Comparison of ENCODE assay signal across 15 cellular contexts in the genomic region with DNA sequence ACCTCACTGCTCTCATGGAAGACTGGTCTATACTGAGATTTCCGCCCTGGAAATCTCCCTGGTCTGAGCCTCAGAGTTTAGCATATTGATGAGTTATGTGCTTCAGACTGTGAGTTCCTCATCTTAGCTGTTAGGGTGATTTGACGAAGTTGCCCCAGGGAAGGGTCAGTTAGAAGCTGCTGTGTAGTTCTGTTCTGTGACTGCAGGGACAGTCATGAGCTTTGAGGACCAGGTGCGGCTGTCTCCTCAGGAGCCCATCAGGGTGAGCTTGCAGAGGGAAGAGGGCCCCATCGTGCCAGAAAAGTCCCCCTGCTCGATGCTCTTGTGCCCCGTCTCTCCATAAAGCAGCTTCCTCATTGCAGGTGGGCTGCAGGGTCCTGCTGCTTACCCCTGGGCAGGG. TPM values are rescaled to one million over a fixed set of nuclear protein-coding genes. Genes with fewer than 3 reads are reported as not detected.
DNase-seq lines count a peak whose midpoint lies in the region; ATAC-seq and TF ChIP-seq lines count a peak whose summit lies in the region.
"Had no signal": no experiment of that assay in that cellular context is flagged by ENCODE, and none has a peak within 500 bp of the region (broad histone marks: within the 10 kb centered on the region; RNA-seq: fewer than 3 reads in every experiment).

No MANE protein-coding gene starts in this region.

- H3K27ac ChIP-seq in 22Rv1, result no peak overlapping the region
- no peak overlapping the region for H3K27ac ChIP-seq in gastrocnemius medialis
- H3K27ac ChIP-seq: adrenal gland, upper lobe of left lung had no signal

- H3K4me1 Mint-ChIP-seq in WTC11, result peaks cover 13% of the 10 kb centered on the region
- peaks cover 57% of the 10 kb centered on the region for H3K4me1 Mint-ChIP-seq in glutamatergic neuron (ENCODE audit: low read depth, unreplicated experiment)

- no peaks in the 10 kb centered on the region for H3K9me3 ChIP-seq in gastrocnemius medialis
- H3K9me3 ChIP-seq: adrenal gland, upper lobe of left lung had no signal

- ATAC-seq in WTC11 (peak; percentile 66), gastrocnemius medialis (no peak)

- H3K9me3 Mint-ChIP-seq in WTC11, result no peaks in the 10 kb centered on the region
- H3K9me3 Mint-ChIP-seq in glutamatergic neuron (ENCODE audit: unreplicated experiment), result peaks cover 8% of the 10 kb centered on the region
- H3K9me3 Mint-ChIP-seq: activated T-helper 1 cell treated with anti-CD3 and anti-CD28 coated beads, Interleukin-12 subunit alpha, Interleukin-12 subunit beta, Interleukin-2, Interleukin-4 antibody, amounts not matched to agents 30 ng/mL and 10 ng/mL and 1 ng/mL, durations not matched to agents 14 hours and 24 hours and 36 hours had no signal

- no peaks in the 10 kb centered on the region for H3K4me1 ChIP-seq in gastrocnemius medialis
- H3K4me1 ChIP-seq: upper lobe of left lung had no signal

- H3K27me3 ChIP-seq in gastrocnemius medialis, result no peaks in the 10 kb centered on the region
- H3K27me3 ChIP-seq: adrenal gland, upper lobe of left lung had no signal

- TF ChIP-seq POLR2A in gastrocnemius medialis (IDR thresholded peaks at IDR 0.05), result no peak

- in situ Hi-C loops in gastrocnemius medialis (cut with MboI; ENCODE audit: low sequenced_read_pairs in 4 of 4), result no loop called here

- no peak overlapping the region for H3K27ac Mint-ChIP-seq in WTC11
- H3K27ac Mint-ChIP-seq in glutamatergic neuron (ENCODE audit: unreplicated experiment), result no peak overlapping the region
- H3K27ac Mint-ChIP-seq: activated T-helper 1 cell treated with anti-CD3 and anti-CD28 coated beads, Interleukin-12 subunit alpha, Interleukin-12 subunit beta, Interleukin-2, Interleukin-4 antibody, amounts not matched to agents 30 ng/mL and 10 ng/mL and 1 ng/mL, durations not matched to agents 14 hours and 24 hours and 36 hours had no signal

- peaks cover 0 to 39% of the 10 kb centered on the region in 2 donors for H3K36me3 ChIP-seq in gastrocnemius medialis

- POLR2A ChIA-PET in WTC11 (lab: Charles Lee), result interaction anchor here (1.5 kb wide), 1 partner anchor 23 kb away, joined by 6 read pairs; no protein-coding TSS in a partner anchor

- H3K27me3 Mint-ChIP-seq in WTC11 (ENCODE audit: low read depth) (no peaks in the 10 kb centered on the region), glutamatergic neuron (ENCODE audit: unreplicated experiment) (peaks cover 6% of the 10 kb centered on the region)

- H3K4me3 ChIP-seq in gastrocnemius medialis, result no peak overlapping the region
- H3K4me3 ChIP-seq: adrenal gland, upper lobe of left lung had no signal

- intact Hi-C loops in gastrocnemius medialis (cut with DNase I; ENCODE audit: low total_unique reads), result no loop called here

- TF ChIP-seq CTCF in 22Rv1 (IDR thresholded peaks at IDR 0.05) (peak; percentile 7; the same call in 1 of the 2 replicates), GM12874 (IDR thresholded peaks at IDR 0.05; ENCODE audit: insufficient read depth, low read depth, low read length) (peak; percentile 23; the same call in 1 of the 2 replicates), WTC11 (IDR thresholded peaks at IDR 0.05) (no peak), glutamatergic neuron (IDR thresholded peaks at IDR 0.05; ENCODE audit: partially characterized antibody, unreplicated experiment) (peak; percentile 53), gastrocnemius medialis (IDR thresholded peaks at IDR 0.05 in 4 of 5, conservative IDR thresholded peaks at IDR 0.05 in 1 of 5) (no peak)

- CTCF ChIA-PET in WTC11 (lab: Charles Lee), result interaction anchor here (0.6 to 2.7 kb wide), 22 partner anchors 8 to 172 kb away, joined by 3 to 34 read pairs (median 6); a partner anchor contains a TSS

- H3K36me3 Mint-ChIP-seq in WTC11 (peaks cover 44% of the 10 kb centered on the region), glutamatergic neuron (ENCODE audit: unreplicated experiment) (no peaks in the 10 kb centered on the region)

- DNase-seq in WTC11 (ENCODE audit: low spot score) (peak; percentile 34), glutamatergic neuron (no peak), NCI-H82 (lab: John Stamatoyannopoulos, UW) (no peak), activated T-cell treated with anti-CD3 and anti-CD28 coated beads for 4 hours (no peak), gastrocnemius medialis (no peak), dermis blood vessel endothelial cell (no peak)
- DNase-seq: activated CD4-positive, alpha-beta T cell treated with anti-CD3 and anti-CD28 coated beads, Interleukin-2, amount 50 U/mL, for 48 hours; adrenal gland; NCI-H774; upper lobe of left lung had no signal

- H3K4me3 Mint-ChIP-seq in WTC11 (no peak overlapping the region), glutamatergic neuron (ENCODE audit: unreplicated experiment) (no peak overlapping the region)
- H3K4me3 Mint-ChIP-seq: activated T-helper 1 cell treated with anti-CD3 and anti-CD28 coated beads, Interleukin-12 subunit alpha, Interleukin-12 subunit beta, Interleukin-2, Interleukin-4 antibody, amounts not matched to agents 30 ng/mL and 10 ng/mL and 1 ng/mL, durations not matched to agents 14 hours and 24 hours and 36 hours had no signal

TF ChIP-seq in WTC11, 78 proteins besides CTCF, POLR2A, EP300 and RAD21 (continues in another document):
- TF ChIP-seq, protein P1, sequence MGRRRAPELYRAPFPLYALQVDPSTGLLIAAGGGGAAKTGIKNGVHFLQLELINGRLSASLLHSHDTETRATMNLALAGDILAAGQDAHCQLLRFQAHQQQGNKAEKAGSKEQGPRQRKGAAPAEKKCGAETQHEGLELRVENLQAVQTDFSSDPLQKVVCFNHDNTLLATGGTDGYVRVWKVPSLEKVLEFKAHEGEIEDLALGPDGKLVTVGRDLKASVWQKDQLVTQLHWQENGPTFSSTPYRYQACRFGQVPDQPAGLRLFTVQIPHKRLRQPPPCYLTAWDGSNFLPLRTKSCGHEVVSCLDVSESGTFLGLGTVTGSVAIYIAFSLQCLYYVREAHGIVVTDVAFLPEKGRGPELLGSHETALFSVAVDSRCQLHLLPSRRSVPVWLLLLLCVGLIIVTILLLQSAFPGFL (CRISPR knock-in tag; IDR thresholded peaks at IDR 0.05; ENCODE audit: borderline replicate concordance), result no peak
- no peak for TF ChIP-seq CREB1 (CRISPR knock-in tag; IDR thresholded peaks at IDR 0.05)
- TF ChIP-seq, protein P2, sequence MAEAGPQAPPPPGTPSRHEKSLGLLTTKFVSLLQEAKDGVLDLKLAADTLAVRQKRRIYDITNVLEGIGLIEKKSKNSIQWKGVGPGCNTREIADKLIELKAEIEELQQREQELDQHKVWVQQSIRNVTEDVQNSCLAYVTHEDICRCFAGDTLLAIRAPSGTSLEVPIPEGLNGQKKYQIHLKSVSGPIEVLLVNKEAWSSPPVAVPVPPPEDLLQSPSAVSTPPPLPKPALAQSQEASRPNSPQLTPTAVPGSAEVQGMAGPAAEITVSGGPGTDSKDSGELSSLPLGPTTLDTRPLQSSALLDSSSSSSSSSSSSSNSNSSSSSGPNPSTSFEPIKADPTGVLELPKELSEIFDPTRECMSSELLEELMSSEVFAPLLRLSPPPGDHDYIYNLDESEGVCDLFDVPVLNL (CRISPR knock-in tag; IDR thresholded peaks at IDR 0.05; ENCODE audit: borderline replicate concordance, low read depth), result no peak
- TF ChIP-seq, protein P3, sequence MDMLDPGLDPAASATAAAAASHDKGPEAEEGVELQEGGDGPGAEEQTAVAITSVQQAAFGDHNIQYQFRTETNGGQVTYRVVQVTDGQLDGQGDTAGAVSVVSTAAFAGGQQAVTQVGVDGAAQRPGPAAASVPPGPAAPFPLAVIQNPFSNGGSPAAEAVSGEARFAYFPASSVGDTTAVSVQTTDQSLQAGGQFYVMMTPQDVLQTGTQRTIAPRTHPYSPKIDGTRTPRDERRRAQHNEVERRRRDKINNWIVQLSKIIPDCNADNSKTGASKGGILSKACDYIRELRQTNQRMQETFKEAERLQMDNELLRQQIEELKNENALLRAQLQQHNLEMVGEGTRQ (CRISPR knock-in tag; IDR thresholded peaks at IDR 0.05), result no peak
- TF ChIP-seq NR2C2 (CRISPR knock-in tag; IDR thresholded peaks at IDR 0.05), result no peak
- no peak for TF ChIP-seq ZNF671 (CRISPR knock-in tag; IDR thresholded peaks at IDR 0.05)
- TF ChIP-seq ZBTB21 (CRISPR knock-in tag; IDR thresholded peaks at IDR 0.05; ENCODE audit: borderline replicate concordance), result no peak
- TF ChIP-seq, protein P4, sequence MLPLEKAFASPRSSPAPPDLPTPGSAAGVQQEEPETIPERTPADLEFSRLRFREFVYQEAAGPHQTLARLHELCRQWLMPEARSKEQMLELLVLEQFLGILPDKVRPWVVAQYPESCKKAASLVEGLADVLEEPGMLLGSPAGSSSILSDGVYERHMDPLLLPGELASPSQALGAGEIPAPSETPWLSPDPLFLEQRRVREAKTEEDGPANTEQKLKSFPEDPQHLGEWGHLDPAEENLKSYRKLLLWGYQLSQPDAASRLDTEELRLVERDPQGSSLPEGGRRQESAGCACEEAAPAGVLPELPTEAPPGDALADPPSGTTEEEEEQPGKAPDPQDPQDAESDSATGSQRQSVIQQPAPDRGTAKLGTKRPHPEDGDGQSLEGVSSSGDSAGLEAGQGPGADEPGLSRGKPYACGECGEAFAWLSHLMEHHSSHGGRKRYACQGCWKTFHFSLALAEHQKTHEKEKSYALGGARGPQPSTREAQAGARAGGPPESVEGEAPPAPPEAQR (CRISPR knock-in tag; IDR thresholded peaks at IDR 0.05), result no peak

RNA-seq across cellular contexts. Expression of a gene that starts 28.3 kb away (rescaled TPM):
- 0.80 to 1.9 TPM (median 1.5 TPM) in 3 replicates for total RNA-seq in WTC11 (2021)
- total RNA-seq in glutamatergic neuron (ENCODE audit: unreplicated experiment), result not detected
- total RNA-seq in gastrocnemius medialis, result not detected
- total RNA-seq in dermis blood vessel endothelial cell, result not detected in 2 replicates
- total RNA-seq: activated T-helper 1 cell treated with anti-CD3 and anti-CD28 coated beads, Interleukin-12 subunit alpha, Interleukin-12 subunit beta, Interleukin-2, Interleukin-4 antibody, amounts not matched to agents 30 ng/mL and 10 ng/mL and 1 ng/mL, durations not matched to agents 14 hours and 24 hours and 36 hours; adrenal gland; osteocyte; skeletal muscle tissue had no signal

RNA-seq across cellular contexts. Expression of a gene that starts 39.9 kb away (rescaled TPM):
- 57.3 to 65.6 TPM (median 61.8 TPM) in 3 replicates for total RNA-seq in WTC11 (2021)
- total RNA-seq in glutamatergic neuron (ENCODE audit: unreplicated experiment), result 48.9 TPM
- 10 to 100 TPM; 10.9 to 20.5 (median 18.4) TPM for total RNA-seq in gastrocnemius medialis
- total RNA-seq in dermis blood vessel endothelial cell, result 15.3 and 17.3 TPM in 2 replicates

RNA-seq across cellular contexts. Expression of a gene that starts 40.8 kb away (rescaled TPM):
- total RNA-seq in WTC11 (2021) (169 to 219 TPM (median 207 TPM) in 3 replicates), glutamatergic neuron (ENCODE audit: unreplicated experiment) (28.7 TPM), gastrocnemius medialis (10 to 100 TPM in 3 of 4 donors, 1 to 10 TPM in 1; 5.1 to 33.2 (median 28.7) TPM), dermis blood vessel endothelial cell (135 and 286 TPM in 2 replicates)

RNA-seq across cellular contexts. Expression of a gene that starts 52.8 kb away (rescaled TPM):
- total RNA-seq in WTC11 (2021) (96.9 to 113 TPM (median 109 TPM) in 3 replicates), glutamatergic neuron (ENCODE audit: unreplicated experiment) (227 TPM), gastrocnemius medialis (10 to 100 TPM in 3 of 4 donors, 1 to 10 TPM in 1; 9.0 to 16.3 (median 13.4) TPM), dermis blood vessel endothelial cell (63.3 and 119 TPM in 2 replicates)

Comparison
In these comparisons a context has a peak if more than half of its experiments do, and no peak if none do; other contexts are left out.
1. CTCF ChIP-seq: peak in 22Rv1 (single experiment), GM12874 (single experiment) and glutamatergic neuron (single experiment); none in WTC11 (single experiment) and gastrocnemius medialis (0 of 5).